Comparison of ENCODE assay signal across 12 cellular contexts in genomic region chr11:63802637-63803414, GRCh38. TPM values are rescaled to one million over a fixed set of nuclear protein-coding genes. Genes with fewer than 3 reads are reported as not detected.
DNase-seq lines count a peak whose midpoint lies in the region; ATAC-seq and TF ChIP-seq lines count a peak whose summit lies in the region.
"Had no signal": no experiment of that assay in that cellular context is flagged by ENCODE, and none has a peak within 500 bp of the region (broad histone marks: within the 10 kb centered on the region; RNA-seq: fewer than 3 reads in every experiment).

No MANE protein-coding gene starts in this region.

- ATAC-seq in GM18873 (IDR thresholded peaks at IDR 0.05; ENCODE audit: low FRiP score, unreplicated experiment) (no peak), omental fat pad (ENCODE audit: low FRiP score) (no peak)

- H3K79me2 ChIP-seq in H9 (ENCODE audit: insufficient read depth, low read length) = no peaks in the 10 kb centered on the region

- no peak overlapping the region for H4K5ac ChIP-seq in H9 (ENCODE audit: insufficient read length, low read depth, low read length)

- DNase-seq in EL (peak; percentile 54), MG63 (peak; percentile 83), adipocyte (ENCODE audit: low read depth) (peak; percentile 24), mesenchymal stem cell (peak; percentile 82), H9 (no peak), middle frontal gyrus (ENCODE audit: extremely low spot score, low spot score) (no peak), omental fat pad (ENCODE audit: low spot score) (no peak)
- DNase-seq: adrenal gland, NCI-H1048, T-helper 9 cell had no signal

- H2BK12ac ChIP-seq in mesenchymal stem cell (ENCODE audit: low read length in 2 of 2) = peak overlapping the region in 1 of 2 experiments; percentile 21
- H2BK12ac ChIP-seq in H9 (ENCODE audit: insufficient read length, low read depth, low read length) = no peak overlapping the region

- no peak overlapping the region for H2BK20ac ChIP-seq in H9 (ENCODE audit: low read depth, low read length, poor library complexity, severe bottlenecking)

- H3K9me3 ChIP-seq in MG63 = no peaks in the 10 kb centered on the region
- no peaks in the 10 kb centered on the region for H3K9me3 ChIP-seq in adipocyte (ENCODE audit: control insufficient read depth, low read length)
- no peaks in the 10 kb centered on the region for H3K9me3 ChIP-seq in mesenchymal stem cell (ENCODE audit: control insufficient read depth, low read length)
- H3K9me3 ChIP-seq in H9 (ENCODE audit: control insufficient read depth, low read depth, low read length) = no peaks in the 10 kb centered on the region
- H3K9me3 ChIP-seq: adrenal gland, tibial nerve had no signal

- H3K4ac ChIP-seq in mesenchymal stem cell (ENCODE audit: low read depth in 1 of 2, low read length in 2 of 2) (no peak overlapping the region), H9 (ENCODE audit: low read depth, low read length) (no peak overlapping the region)

- no peaks in the 10 kb centered on the region for H3K27me3 Mint-ChIP-seq in H9 (ENCODE audit: low read depth)

- H2BK15ac ChIP-seq in mesenchymal stem cell (ENCODE audit: low read depth, poor library complexity, severe bottlenecking) (no peak overlapping the region), H9 (ENCODE audit: low read depth, low read length) (no peak overlapping the region)

- H3K23ac ChIP-seq in mesenchymal stem cell (ENCODE audit: low read length in 2 of 2) (no peak overlapping the region), H9 (ENCODE audit: insufficient read length, low read depth, low read length) (no peak overlapping the region)

- TF ChIP-seq CTCF in H9 (conservative IDR thresholded peaks at IDR 0.05) (no peak), omental fat pad (IDR thresholded peaks at IDR 0.05) (no peak)

- no peak overlapping the region for H4K8ac ChIP-seq in mesenchymal stem cell (ENCODE audit: low read length)
- H4K8ac ChIP-seq in H9 (replicated peaks; ENCODE audit: insufficient read length, low read depth, low read length) = no peak overlapping the region

- H3K4me1 ChIP-seq in adipocyte (ENCODE audit: control insufficient read depth, insufficient read depth, low read length) = peaks cover 9% of the 10 kb centered on the region
- H3K4me1 ChIP-seq in mesenchymal stem cell (ENCODE audit: control insufficient read depth, insufficient read depth, low read depth, low read length) = peaks cover 5% of the 10 kb centered on the region
- no peaks in the 10 kb centered on the region; the same call in 1 of the 2 replicates for H3K4me1 ChIP-seq in H9 (ENCODE audit: insufficient read depth, low read length)
- H3K4me1 ChIP-seq: adrenal gland, tibial nerve had no signal

- H3K14ac ChIP-seq in mesenchymal stem cell (ENCODE audit: low read length in 2 of 2) (peak overlapping the region in 1 of 2 experiments; percentile 4), H9 (ENCODE audit: insufficient read depth, low read length) (no peak overlapping the region)

- H3K27ac ChIP-seq in mesenchymal stem cell (ENCODE audit: low read length, poor library complexity, severe bottlenecking) (no peak overlapping the region), H9 (ENCODE audit: insufficient read length, low read depth, low read length) (no peak overlapping the region)
- H3K27ac ChIP-seq: adrenal gland, tibial nerve had no signal

- H3K4me2 ChIP-seq in mesenchymal stem cell (ENCODE audit: low read length, poor library complexity, severe bottlenecking) = no peak overlapping the region
- no peak overlapping the region for H3K4me2 ChIP-seq in H9 (ENCODE audit: insufficient read depth, insufficient read length, low read length)

- H4K20me1 ChIP-seq in H9 (ENCODE audit: control insufficient read depth, insufficient read depth, insufficient read length) = no peaks in the 10 kb centered on the region

- no peak overlapping the region for H3K56ac ChIP-seq in H9 (ENCODE audit: insufficient read length, low read depth, low read length)

- no peak overlapping the region for H2BK120ac ChIP-seq in mesenchymal stem cell (ENCODE audit: low read depth, low read length)
- H2BK120ac ChIP-seq in H9 (ENCODE audit: low read depth, low read length, poor library complexity, severe bottlenecking) = no peak overlapping the region

- WGBS in mesenchymal stem cell = 58% methylated on average over 10 of the region's 10 CpGs
- WGBS in H9 (ENCODE audit: extremely low coverage, insufficient read length, low lambda C conversion rate) = no CpG with 5 or more reads among the region's 10 CpGs

- peaks cover 0 to 4% of the 10 kb centered on the region in 2 experiments; a peak in 1 of 4 replicates for H3K4me1 Mint-ChIP-seq in H9

- peaks cover 0 to 3% (median 0%) of the 10 kb centered on the region in 3 experiments; a peak in 2 of 7 replicates for H3K36me3 Mint-ChIP-seq in H9 (ENCODE audit: insufficient read depth in 1 of 3, low read depth in 3 of 3)

- H2AK5ac ChIP-seq in mesenchymal stem cell (ENCODE audit: low read length, severe bottlenecking) (no peak overlapping the region), H9 (ENCODE audit: insufficient read length, low read length) (no peak overlapping the region)

- H2AFZ ChIP-seq in mesenchymal stem cell (ENCODE audit: low read depth, low read length) = peak overlapping the region; percentile 30
- H2AFZ ChIP-seq in H9 (ENCODE audit: low read length) = no peak overlapping the region

- no peak overlapping the region for H3K27ac Mint-ChIP-seq in H9

- H3K36me3 ChIP-seq in MG63 (no peaks in the 10 kb centered on the region), adipocyte (ENCODE audit: control insufficient read depth, insufficient read depth, low read length, severe bottlenecking) (no peaks in the 10 kb centered on the region), mesenchymal stem cell (ENCODE audit: control insufficient read depth in 1 of 2, insufficient read depth in 2 of 2, low read depth in 1 of 2, low read length in 2 of 2) (no peaks in the 10 kb centered on the region)
- H3K36me3 ChIP-seq: adrenal gland, tibial nerve had no signal

- H3K79me1 ChIP-seq in mesenchymal stem cell (replicated peaks; ENCODE audit: low read length, poor library complexity, severe bottlenecking) (no peaks in the 10 kb centered on the region), H9 (ENCODE audit: insufficient read depth, low read depth, low read length, poor library complexity, severe bottlenecking) (no peaks in the 10 kb centered on the region)

- no peak overlapping the region for H3K9ac ChIP-seq in adipocyte (ENCODE audit: low read length)
- peak overlapping the region; percentile 32 for H3K9ac ChIP-seq in mesenchymal stem cell (ENCODE audit: low read length)
- H3K9ac ChIP-seq in H9 (ENCODE audit: extremely low read depth, insufficient read length, low read length) = no peak overlapping the region

- no peaks in the 10 kb centered on the region for H3K23me2 ChIP-seq in H9 (ENCODE audit: insufficient read length, low read depth, low read length, poor library complexity, severe bottlenecking)

- H3K4me3 ChIP-seq in MG63 = no peak overlapping the region
- H3K4me3 ChIP-seq in adipocyte (ENCODE audit: low read length) = no peak overlapping the region
- no peak overlapping the region for H3K4me3 ChIP-seq in mesenchymal stem cell (ENCODE audit: insufficient read depth in 1 of 2, low read depth in 1 of 2, low read length in 2 of 2)
- H3K4me3 ChIP-seq: adrenal gland, tibial nerve had no signal

- 0 out of 5 replicates have a peak, but pooled peaks cover 0 to 3% of the 10 kb centered on the region in 2 experiments for H3K9me3 Mint-ChIP-seq in H9

- H3K27me3 ChIP-seq in MG63 (no peaks in the 10 kb centered on the region), adipocyte (replicated peaks; ENCODE audit: control insufficient read depth, insufficient read depth, low read length) (no peaks in the 10 kb centered on the region), mesenchymal stem cell (ENCODE audit: control insufficient read depth in 1 of 2, insufficient read depth in 1 of 2, low read length in 2 of 2) (no peaks in the 10 kb centered on the region), H9 (ENCODE audit: insufficient read depth, low read length) (no peaks in the 10 kb centered on the region)
- H3K27me3 ChIP-seq: adrenal gland had no signal

- H3K18ac ChIP-seq in mesenchymal stem cell (ENCODE audit: low read depth in 1 of 2, low read length in 2 of 2) (peak overlapping the region in 1 of 2 experiments; percentile 11), H9 (ENCODE audit: insufficient read length, low read depth, low read length) (no peak overlapping the region)

- H2BK5ac ChIP-seq in mesenchymal stem cell (ENCODE audit: low read depth, low read length, poor library complexity, severe bottlenecking) (no peak overlapping the region), H9 (ENCODE audit: insufficient read length, low read length) (no peak overlapping the region)

- no peak overlapping the region for H4K91ac ChIP-seq in mesenchymal stem cell (ENCODE audit: low read length)
- H4K91ac ChIP-seq in H9 (ENCODE audit: insufficient read length, low read depth, low read length) = no peak overlapping the region

- H3T11ph ChIP-seq in H9 (ENCODE audit: low read length) = no peak overlapping the region

- H3K4me3 Mint-ChIP-seq in H9 = no peak overlapping the region

RNA-seq across cellular contexts. Expression of gene SPINDOC, which starts 10.4 kb away (rescaled TPM):
- 15.1 and 26.2 TPM in 2 replicates for total RNA-seq in MG63 (2014; rRNA removed; shearing (Covaris generic); ENCODE audit: low replicate concordance)
- polyA plus RNA-seq in mesenchymal stem cell (2013, experiment 1 of 2) = 35.3 TPM
- polyA plus RNA-seq in mesenchymal stem cell (2013, experiment 2 of 2) = 35.1 TPM
- total RNA-seq in H9 (2021) (121 TPM in 2 replicates), omental fat pad (10 to 100 TPM in 1 of 4 donors, 1 to 10 TPM in 3; 7.3 to 12.8 (median 8.6) TPM)

RNA-seq across cellular contexts. Expression of gene ZFTA, which starts 34.3 kb away (rescaled TPM):
- total RNA-seq in MG63 (2014; rRNA removed; shearing (Covaris generic); ENCODE audit: low replicate concordance) = 5.1 and 8.6 TPM in 2 replicates
- polyA plus RNA-seq in mesenchymal stem cell (2013, experiment 1 of 2) = 15.0 TPM
- 15.0 TPM for polyA plus RNA-seq in mesenchymal stem cell (2013, experiment 2 of 2)
- total RNA-seq in H9 (2021) (48.2 and 49.3 TPM in 2 replicates), omental fat pad (10 to 100 TPM; 10.7 to 18.3 (median 15.6) TPM)

RNA-seq across cellular contexts. Expression of gene MARK2, which starts 36.1 kb away (rescaled TPM):
- total RNA-seq in MG63 (2014; rRNA removed; shearing (Covaris generic); ENCODE audit: low replicate concordance) = 10.1 and 17.4 TPM in 2 replicates
- polyA plus RNA-seq in mesenchymal stem cell (2013, experiment 1 of 2) = 20.0 TPM
- 19.8 TPM for polyA plus RNA-seq in mesenchymal stem cell (2013, experiment 2 of 2)
- total RNA-seq in H9 (2021) = 45.7 and 49.6 TPM in 2 replicates
- total RNA-seq in omental fat pad = 10 to 100 TPM; 14.8 to 27.1 (median 23.4) TPM

Comparison
In these comparisons a context has a peak if more than half of its experiments do, and no peak if none do; other contexts are left out.
1. DNase-seq: peak in EL (single experiment), MG63 (single experiment), adipocyte (single experiment) and mesenchymal stem cell (single experiment); none in H9 (single experiment), middle frontal gyrus (single experiment) and omental fat pad (single experiment).